ENCODE assay signal across 8 cellular contexts in genomic region chr2:17643031-17643615, GRCh38.
A peak's percentile ranks its signal among the peaks of the same experiment; 100 is the strongest.
DNase-seq lines count a peak whose midpoint lies in the region; ATAC-seq, FAIRE-seq and TF ChIP-seq lines count a peak whose summit lies in the region.

No MANE protein-coding gene starts in this region.

- WGBS in right cardiac atrium: 58% methylated on average over 6 of the region's 6 CpGs
- WGBS in transverse colon (ENCODE audit: low coverage in 1 of 2), 2 donors: 74% methylated on average over 6 of the region's 6 CpGs; no CpG with 5 or more reads in 1 of the 2 donors

- H3K4me3 ChIP-seq in left ventricle myocardium inferior (no peak overlapping the region), right cardiac atrium (ENCODE audit: low read length) (no peak overlapping the region), transverse colon (no peak overlapping the region)

- H3K9me3 ChIP-seq in left ventricle myocardium inferior (replicated peaks) (no peaks in the 10 kb centered on the region), right cardiac atrium (ENCODE audit: control insufficient read depth, low read length) (no peaks in the 10 kb centered on the region), transverse colon (no peaks in the 10 kb centered on the region)

- H3K36me3 ChIP-seq in left ventricle myocardium inferior (no peaks in the 10 kb centered on the region), transverse colon (no peaks in the 10 kb centered on the region)

- H3K27ac ChIP-seq in left ventricle myocardium inferior (replicated peaks) (no peak overlapping the region), right cardiac atrium (ENCODE audit: low read length) (no peak overlapping the region), transverse colon (peak overlapping the region in 1 of 4 donors; percentile 21)

- FAIRE-seq in urothelium cell line (lab: Jason Lieb, UNC): peak; percentile 91

- intact Hi-C loops in Right ventricle myocardium inferior (cut with DNase I) (loop anchor here (10.0 kb wide), 1 partner anchor 98 kb away; the partner anchor contains the start of gene VSNL1), left ventricle myocardium inferior (cut with micrococcal nuclease) (no loop called here), right cardiac atrium (cut with DNase I) (loop anchor here in 1 of 4 donors (10.0 kb wide), 1 partner anchor 98 kb away; the partner anchor contains the start of gene VSNL1), transverse colon (cut with DNase I; ENCODE audit: low total_unique reads) (no loop called here)

- in situ Hi-C loops in transverse colon (cut with MboI; ENCODE audit: low pct_ligation_motif_present in 1 of 4, low pct_unique_long_range_greater_than_20kb in 1 of 4, low sequenced_read_pairs in 3 of 4): no loop called here

- no peak for TF ChIP-seq POLR2A in transverse colon (IDR thresholded peaks at IDR 0.05)

- DNase-seq in Right ventricle myocardium inferior (ENCODE audit: missing footprints) (no peak), left ventricle myocardium inferior (no peak), SW 1271 (lab: John Stamatoyannopoulos, UW) (peak; percentile 63 to 82), right cardiac atrium (peak in 2 of 3 donors; percentile 52 to 59), urothelium cell line (ENCODE audit: low spot score) (peak; percentile 91), NCI-H1436 (lab: John Stamatoyannopoulos, UW) (no peak), transverse colon (no peak)

- peaks cover 41% of the 10 kb centered on the region for H3K4me1 ChIP-seq in left ventricle myocardium inferior
- H3K4me1 ChIP-seq in right cardiac atrium (ENCODE audit: control insufficient read depth, insufficient read depth, low read length): peaks cover 3% of the 10 kb centered on the region
- H3K4me1 ChIP-seq in transverse colon: peaks cover 3 to 32% (median 22%) of the 10 kb centered on the region in 4 donors

- no peaks in the 10 kb centered on the region for H3K27me3 ChIP-seq in left ventricle myocardium inferior (ENCODE audit: low read depth)
- no peaks in the 10 kb centered on the region for H3K27me3 ChIP-seq in right cardiac atrium (ENCODE audit: control insufficient read depth, insufficient read depth)
- no peaks in the 10 kb centered on the region for H3K27me3 ChIP-seq in transverse colon

- ATAC-seq in Right ventricle myocardium inferior (peak; percentile 45), right cardiac atrium (peak; percentile 58 to 81), GM21786 (IDR thresholded peaks at IDR 0.05; ENCODE audit: unreplicated experiment) (no peak)

- TF ChIP-seq CTCF in left ventricle myocardium inferior (IDR thresholded peaks at IDR 0.05; ENCODE audit: borderline replicate concordance): no peak
- TF ChIP-seq CTCF in transverse colon (IDR thresholded peaks at IDR 0.05): no peak

- TF ChIP-seq EP300 in transverse colon (IDR thresholded peaks at IDR 0.05; ENCODE audit: low read depth): no peak

Comparison
In these comparisons a context has a peak if more than half of its experiments do, and no peak if none do; other contexts are left out.
1. DNase-seq: peak in SW 1271 (2 of 2), right cardiac atrium (2 of 3) and urothelium cell line (single experiment); none in Right ventricle myocardium inferior (single experiment), left ventricle myocardium inferior (single experiment), NCI-H1436 (single experiment) and transverse colon (single experiment).